ENCODE assay signal across 22 cellular contexts in the genomic region with DNA sequence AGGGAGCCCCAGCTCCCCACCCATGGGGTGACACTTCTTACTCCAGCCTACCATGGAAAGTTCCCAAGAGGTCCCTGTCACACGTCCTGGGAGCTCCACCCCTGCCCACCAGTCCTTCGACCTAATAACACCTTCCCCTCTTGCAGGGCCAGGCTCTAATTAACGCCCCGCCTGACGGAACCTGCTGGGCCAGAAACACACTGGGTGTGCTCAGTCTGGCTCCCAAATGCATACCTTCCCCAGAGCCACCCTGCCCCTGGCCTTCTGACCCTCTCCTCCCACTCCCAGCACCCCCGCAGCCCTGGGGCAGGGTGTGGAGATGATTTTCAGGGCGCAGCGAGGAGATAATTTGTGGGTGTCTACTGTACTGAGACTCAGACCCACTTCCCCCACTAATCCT. TPM values are rescaled to one million over a fixed set of nuclear protein-coding genes. Genes with fewer than 3 reads are reported as not detected.
A peak's percentile ranks its signal among the peaks of the same experiment; 100 is the strongest.
DNase-seq lines count a peak whose midpoint lies in the region; ATAC-seq and TF ChIP-seq lines count a peak whose summit lies in the region.
"Had no signal": no experiment of that assay in that cellular context is flagged by ENCODE, and none has a peak within 500 bp of the region (broad histone marks: within the 10 kb centered on the region; RNA-seq: fewer than 3 reads in every experiment).

No MANE protein-coding gene starts in this region.

- no peak overlapping the region for H3K4me3 Mint-ChIP-seq in activated CD4-positive, alpha-beta T cell treated with anti-CD3 and anti-CD28 coated beads, Interleukin-2, amount 10 ng/mL, durations not matched to agents 7 days and 5 days
- H3K4me3 Mint-ChIP-seq in activated T-helper 17 cell treated with anti-CD3 and anti-CD28 coated beads, Interleukin-2, amount 50 U/mL, for 72 hours, result peak overlapping the region; percentile 61
- peak overlapping the region; percentile 80 for H3K4me3 Mint-ChIP-seq in type B pancreatic cell

- H3K27me3 Mint-ChIP-seq in activated CD4-positive, alpha-beta T cell treated with anti-CD3 and anti-CD28 coated beads, Interleukin-2, amount 10 ng/mL, durations not matched to agents 7 days and 5 days, result no peaks in the 10 kb centered on the region
- H3K27me3 Mint-ChIP-seq in activated T-helper 17 cell treated with anti-CD3 and anti-CD28 coated beads, Interleukin-2, amount 50 U/mL, for 72 hours, result no peaks in the 10 kb centered on the region
- H3K27me3 Mint-ChIP-seq in type B pancreatic cell, result peaks cover 4% of the 10 kb centered on the region
- H3K27me3 Mint-ChIP-seq: CD4-positive, CD25-positive, alpha-beta regulatory T cell had no signal

- peaks cover 25% of the 10 kb centered on the region for H3K4me1 Mint-ChIP-seq in activated CD4-positive, alpha-beta T cell treated with anti-CD3 and anti-CD28 coated beads, Interleukin-2, amount 10 ng/mL, durations not matched to agents 7 days and 5 days
- H3K4me1 Mint-ChIP-seq in activated T-helper 17 cell treated with anti-CD3 and anti-CD28 coated beads, Interleukin-2, amount 50 U/mL, for 72 hours, result peaks cover 27% of the 10 kb centered on the region
- peaks cover 8% of the 10 kb centered on the region for H3K4me1 Mint-ChIP-seq in type B pancreatic cell (ENCODE audit: unreplicated experiment)

- no peaks in the 10 kb centered on the region for H3K9me3 Mint-ChIP-seq in activated CD4-positive, alpha-beta T cell treated with anti-CD3 and anti-CD28 coated beads, Interleukin-2, amount 10 ng/mL, durations not matched to agents 7 days and 5 days
- H3K9me3 Mint-ChIP-seq in activated T-helper 17 cell treated with anti-CD3 and anti-CD28 coated beads, Interleukin-2, amount 50 U/mL, for 72 hours, result no peaks in the 10 kb centered on the region
- no peaks in the 10 kb centered on the region for H3K9me3 Mint-ChIP-seq in type B pancreatic cell
- H3K9me3 Mint-ChIP-seq: CD4-positive, CD25-positive, alpha-beta regulatory T cell had no signal

- ATAC-seq in activated T-helper 17 cell treated with anti-CD3 and anti-CD28 coated beads, Interleukin-2, amount 50 U/mL, for 72 hours (replicated peaks), result no peak
- peak; percentile 82 for ATAC-seq in esophagus mucosa
- ATAC-seq in GM21515 (IDR thresholded peaks at IDR 0.05; ENCODE audit: unreplicated experiment), result no peak

- CTCF ChIA-PET in activated CD4-positive, alpha-beta T cell treated with anti-CD3 and anti-CD28 coated beads, Interleukin-2, amount 10 ng/mL, durations not matched to agents 7 days and 5 days (lab: Charles Lee), result interaction anchor here (0.5 kb wide), 1 partner anchor 9 kb away, joined by 3 read pairs; no protein-coding TSS in a partner anchor

- no peak for TF ChIP-seq CTCF in type B pancreatic cell (conservative IDR thresholded peaks at IDR 0.05)

- H3K36me3 Mint-ChIP-seq in activated CD4-positive, alpha-beta T cell treated with anti-CD3 and anti-CD28 coated beads, Interleukin-2, amount 10 ng/mL, durations not matched to agents 7 days and 5 days (ENCODE audit: low read depth), result no peaks in the 10 kb centered on the region
- H3K36me3 Mint-ChIP-seq in activated T-helper 17 cell treated with anti-CD3 and anti-CD28 coated beads, Interleukin-2, amount 50 U/mL, for 72 hours (ENCODE audit: low read depth), result no peaks in the 10 kb centered on the region
- H3K36me3 Mint-ChIP-seq in type B pancreatic cell, result no peaks in the 10 kb centered on the region
- H3K36me3 Mint-ChIP-seq: CD4-positive, CD25-positive, alpha-beta regulatory T cell had no signal

- H3K27ac Mint-ChIP-seq in activated CD4-positive, alpha-beta T cell treated with anti-CD3 and anti-CD28 coated beads, Interleukin-2, amount 10 ng/mL, durations not matched to agents 7 days and 5 days, result peak overlapping the region; percentile 3
- no peak overlapping the region for H3K27ac Mint-ChIP-seq in activated T-helper 17 cell treated with anti-CD3 and anti-CD28 coated beads, Interleukin-2, amount 50 U/mL, for 72 hours
- peak overlapping the region; percentile 90 for H3K27ac Mint-ChIP-seq in type B pancreatic cell

- POLR2A ChIA-PET in activated CD4-positive, alpha-beta T cell treated with anti-CD3 and anti-CD28 coated beads, Interleukin-2, amount 10 ng/mL, durations not matched to agents 7 days and 5 days (lab: Charles Lee), result no interaction called here

- DNase-seq in activated CD4-positive, alpha-beta T cell treated with anti-CD3 and anti-CD28 coated beads, Interleukin-2, amount 10 ng/mL, durations not matched to agents 7 days and 5 days, result no peak
- DNase-seq in activated CD4-positive, alpha-beta T cell treated with anti-CD3 and anti-CD28 coated beads for 4 hours, result no peak
- DNase-seq in type B pancreatic cell (ENCODE audit: extremely low spot score, unreplicated experiment) (no peak), SW 1271 (lab: John Stamatoyannopoulos, UW) (no peak), T-helper 2 cell (no peak)
- DNase-seq: AML-193; CD4-positive, CD25-positive, alpha-beta regulatory T cell; COR-L47; IMR-90; NCI-H1105; NCI-H1694; NCI-H2081 treated with DMSO at 0.1 percent for 48 hours; NCI-H774; OCI-M1; SHP77 had no signal

RNA-seq across cellular contexts. Expression of a gene that starts 20.6 kb away (rescaled TPM):
- not detected for total RNA-seq in activated CD4-positive, alpha-beta T cell treated with anti-CD3 and anti-CD28 coated beads, Interleukin-2, amount 10 ng/mL, durations not matched to agents 7 days and 5 days
- total RNA-seq in activated T-helper 17 cell treated with anti-CD3 and anti-CD28 coated beads, Interleukin-2, amount 50 U/mL, for 72 hours, result not detected
- total RNA-seq in esophagus mucosa (31.3 TPM), type B pancreatic cell (ENCODE audit: low replicate concordance) (0.87 and 1.3 TPM in 2 replicates)
- total RNA-seq: CD4-positive, CD25-positive, alpha-beta regulatory T cell; Daoy; GM12878; IMR-90; NCI-H460; RPMI7951 had no signal

RNA-seq across cellular contexts. Expression of a gene that starts 32.7 kb away (rescaled TPM):
- total RNA-seq in activated CD4-positive, alpha-beta T cell treated with anti-CD3 and anti-CD28 coated beads, Interleukin-2, amount 10 ng/mL, durations not matched to agents 7 days and 5 days, result not detected
- not detected for total RNA-seq in activated T-helper 17 cell treated with anti-CD3 and anti-CD28 coated beads, Interleukin-2, amount 50 U/mL, for 72 hours
- total RNA-seq in esophagus mucosa (not detected), type B pancreatic cell (ENCODE audit: low replicate concordance) (not detected in 2 replicates)
- total RNA-seq: CD4-positive, CD25-positive, alpha-beta regulatory T cell; Daoy; IMR-90; NCI-H460; RPMI7951 had no signal

RNA-seq across cellular contexts. Expression of a gene that starts 56.5 kb away (rescaled TPM):
- not detected for total RNA-seq in activated CD4-positive, alpha-beta T cell treated with anti-CD3 and anti-CD28 coated beads, Interleukin-2, amount 10 ng/mL, durations not matched to agents 7 days and 5 days
- under 1 TPM; 0.22 to 0.26 TPM for total RNA-seq in activated T-helper 17 cell treated with anti-CD3 and anti-CD28 coated beads, Interleukin-2, amount 50 U/mL, for 72 hours
- total RNA-seq in esophagus mucosa, result 14.5 TPM
- 4.4 and 5.9 TPM in 2 replicates for total RNA-seq in type B pancreatic cell (ENCODE audit: low replicate concordance)
- total RNA-seq: Daoy, IMR-90, NCI-H460, RPMI7951 had no signal

Comparison
In these comparisons a context has a peak if more than half of its experiments do, and no peak if none do; other contexts are left out.
1. RNA of a gene that starts 20.6 kb away (total RNA-seq): 31.3 TPM in esophagus mucosa (single experiment); 0.87 to 1.3 TPM in type B pancreatic cell, not detected in activated CD4-positive, alpha-beta T cell treated with anti-CD3 and anti-CD28 coated beads, Interleukin-2, amount 10 ng/mL, durations not matched to agents 7 days and 5 days and not detected in activated T-helper 17 cell treated with anti-CD3 and anti-CD28 coated beads, Interleukin-2, amount 50 U/mL, for 72 hours; every median in the first group is over 10 times any median in the second.